In the genomic region with DNA sequence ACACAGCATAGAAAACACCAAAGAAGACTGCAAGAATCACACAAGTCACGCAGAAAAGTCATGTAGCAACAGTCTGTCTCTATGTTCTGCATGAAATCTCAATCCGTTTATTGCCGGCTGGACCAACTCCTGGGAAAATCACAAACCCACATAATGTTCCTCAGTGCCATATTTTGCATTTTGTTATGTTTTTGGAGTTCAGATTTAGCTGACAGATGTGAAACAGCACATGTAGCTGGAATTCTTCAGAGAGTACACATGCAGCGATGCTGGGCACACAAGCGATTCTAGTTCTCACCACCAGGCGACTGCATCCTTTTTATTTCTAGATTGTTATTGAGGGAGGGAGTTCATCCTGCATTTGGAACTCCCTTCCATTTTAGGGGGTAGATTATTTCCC, we compare ENCODE assay signal across 10 cellular contexts.
DNase-seq lines count a peak whose midpoint lies in the region; ATAC-seq and TF ChIP-seq lines count a peak whose summit lies in the region.
"Had no signal": no experiment of that assay in that cellular context is flagged by ENCODE, and none has a peak within 500 bp of the region (broad histone marks: within the 10 kb centered on the region; RNA-seq: fewer than 3 reads in every experiment).

No MANE protein-coding gene starts in this region.

- H3K36me3 Mint-ChIP-seq in chondrocyte (ENCODE audit: low read depth) = no peaks in the 10 kb centered on the region
- H3K36me3 Mint-ChIP-seq: brain had no signal

- H3K4me3 ChIP-seq in HUES48 (ENCODE audit: low read depth, low read length) (no peak overlapping the region), upper lobe of left lung (no peak overlapping the region)

- TF ChIP-seq EP300 in upper lobe of left lung (IDR thresholded peaks at IDR 0.05) = no peak

- intact Hi-C loops in posterior vena cava (cut with DNase I) = no loop called here

- ATAC-seq in upper lobe of left lung (ENCODE audit: low FRiP score in 2 of 2) = no peak

- DNase-seq in AG20443 (ENCODE audit: low spot score) = peak; percentile 24
- no peak for DNase-seq in chondrocyte (ENCODE audit: low spot score)
- peak; percentile 5 for DNase-seq in myocyte (ENCODE audit: low read depth)
- DNase-seq in NCI-H2171 (lab: John Stamatoyannopoulos, UW) = no peak
- no peak for DNase-seq in G401 (ENCODE audit: low spot score)
- DNase-seq in upper lobe of left lung = no peak
- no peak for DNase-seq in posterior vena cava (ENCODE audit: low spot score)
- DNase-seq: stimulated activated CD4-positive, alpha-beta T cell treated with anti-CD3 and anti-CD28 coated beads, Interleukin-1b, Interleukin-23, amount 100 ng/mL, for 48 hours had no signal

- H3K27me3 ChIP-seq in HUES48 (ENCODE audit: control insufficient read depth, insufficient read depth, low read length) (no peaks in the 10 kb centered on the region), upper lobe of left lung (no peaks in the 10 kb centered on the region)

- H3K27me3 Mint-ChIP-seq in chondrocyte (ENCODE audit: low read depth) = no peaks in the 10 kb centered on the region
- H3K27me3 Mint-ChIP-seq: brain had no signal

- TF ChIP-seq POLR2A in upper lobe of left lung (IDR thresholded peaks at IDR 0.05) = no peak

- TF ChIP-seq CTCF in chondrocyte (IDR thresholded peaks at IDR 0.05) = peak; percentile 72
- TF ChIP-seq CTCF in upper lobe of left lung (IDR thresholded peaks at IDR 0.05) = no peak

- H3K4me1 Mint-ChIP-seq in chondrocyte (ENCODE audit: low read depth) = peaks cover 23% of the 10 kb centered on the region
- H3K4me1 Mint-ChIP-seq: brain had no signal

- H3K27ac ChIP-seq in HUES48 (ENCODE audit: low read depth, low read length) (peak overlapping the region; percentile 54), upper lobe of left lung (no peak overlapping the region)

- H3K9me3 ChIP-seq in HUES48 (ENCODE audit: control insufficient read depth, insufficient read depth, low read length) (no peaks in the 10 kb centered on the region), upper lobe of left lung (no peaks in the 10 kb centered on the region)

- 58 to 60% methylated on average over 6 of the region's 6 CpGs for WGBS in upper lobe of left lung, 2 donors

- no peak overlapping the region for H3K9ac ChIP-seq in HUES48 (ENCODE audit: low read depth, low read length)

- H3K4me1 ChIP-seq in HUES48 (ENCODE audit: control insufficient read depth, insufficient read depth, low read length) = peaks cover 22% of the 10 kb centered on the region
- H3K4me1 ChIP-seq in upper lobe of left lung = no peaks in the 10 kb centered on the region

- H3K9me3 Mint-ChIP-seq in chondrocyte (ENCODE audit: low read depth) = no peaks in the 10 kb centered on the region
- H3K9me3 Mint-ChIP-seq: brain had no signal

- H3K27ac Mint-ChIP-seq in chondrocyte (ENCODE audit: unreplicated experiment) = peak overlapping the region; percentile 89
- H3K27ac Mint-ChIP-seq: brain had no signal

- in situ Hi-C loops in G401 (cut with HindIII; ENCODE audit: low sequenced_read_pairs) = no loop called here

- H3K36me3 ChIP-seq in HUES48 (ENCODE audit: control insufficient read depth, insufficient read depth, low read length) = no peaks in the 10 kb centered on the region
- no peaks in the 10 kb centered on the region for H3K36me3 ChIP-seq in upper lobe of left lung

- H3K4me3 Mint-ChIP-seq in chondrocyte (ENCODE audit: unreplicated experiment) = no peak overlapping the region
- H3K4me3 Mint-ChIP-seq: brain had no signal

Comparison
In these comparisons a context has a peak if more than half of its experiments do, and no peak if none do; other contexts are left out.
1. DNase-seq: peak in AG20443 (single experiment) and myocyte (single experiment); none in chondrocyte (single experiment), NCI-H2171 (single experiment), G401 (single experiment), upper lobe of left lung (0 of 2) and posterior vena cava (single experiment).